In the genomic region with DNA sequence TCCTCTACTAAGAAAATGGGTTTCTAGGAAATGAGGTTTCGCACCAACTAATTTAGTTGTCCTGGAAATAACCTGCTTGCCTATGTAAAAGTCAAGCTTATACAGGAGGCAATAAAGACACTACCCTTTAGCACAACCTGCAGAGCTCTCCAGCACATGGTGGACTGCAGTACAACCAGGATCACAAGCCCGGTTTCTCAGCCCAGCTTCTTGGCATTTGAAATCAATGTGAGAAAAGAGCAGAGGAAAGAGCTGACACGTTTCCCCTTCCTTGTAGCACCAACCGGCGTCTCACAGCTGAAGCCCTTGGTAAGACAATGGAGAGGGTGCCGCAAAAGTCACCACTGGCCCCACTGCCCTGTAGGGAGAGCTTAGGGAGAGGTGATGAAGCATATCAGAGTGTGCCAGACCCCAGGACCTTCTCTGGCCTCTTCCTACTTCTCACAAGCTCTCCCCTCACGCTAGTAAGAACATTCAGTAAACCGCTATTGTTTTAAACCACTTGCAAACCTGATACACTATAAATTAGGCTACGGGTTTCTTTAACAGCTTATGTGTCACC, we compare ENCODE assay signal across 10 cellular contexts. TPM values are rescaled to one million over a fixed set of nuclear protein-coding genes. Genes with fewer than 3 reads are reported as not detected.
A peak's percentile ranks its signal among the peaks of the same experiment; 100 is the strongest.
DNase-seq lines count a peak whose midpoint lies in the region; ATAC-seq lines count a peak whose summit lies in the region.
"Had no signal": no experiment of that assay in that cellular context is flagged by ENCODE, and none has a peak within 500 bp of the region (broad histone marks: within the 10 kb centered on the region; RNA-seq: fewer than 3 reads in every experiment).

No MANE protein-coding gene starts in this region.

- ATAC-seq in stimulated activated effector memory CD8-positive, alpha-beta T cell treated with anti-CD3 and anti-CD28 coated beads, Interleukin-12 subunit alpha, Interleukin-12 subunit beta, amount 100 ng/mL, for 72 hours = peak; percentile 84

- H3K9me3 Mint-ChIP-seq in activated CD4-positive, alpha-beta T cell treated with anti-CD3 and anti-CD28 coated beads, Interleukin-2, amount 10 ng/mL, durations not matched to agents 7 days and 5 days = no peaks in the 10 kb centered on the region
- no peaks in the 10 kb centered on the region for H3K9me3 Mint-ChIP-seq in stimulated activated effector memory CD8-positive, alpha-beta T cell treated with anti-CD3 and anti-CD28 coated beads, Interleukin-12 subunit alpha, Interleukin-12 subunit beta, amount 100 ng/mL, for 72 hours
- H3K9me3 Mint-ChIP-seq: nephron had no signal

- H3K27ac Mint-ChIP-seq in activated CD4-positive, alpha-beta T cell treated with anti-CD3 and anti-CD28 coated beads, Interleukin-2, amount 10 ng/mL, durations not matched to agents 7 days and 5 days = peak overlapping the region; percentile 88
- peak overlapping the region; percentile 86 for H3K27ac Mint-ChIP-seq in stimulated activated effector memory CD8-positive, alpha-beta T cell treated with anti-CD3 and anti-CD28 coated beads, Interleukin-12 subunit alpha, Interleukin-12 subunit beta, amount 100 ng/mL, for 72 hours

- H3K4me3 Mint-ChIP-seq in activated CD4-positive, alpha-beta T cell treated with anti-CD3 and anti-CD28 coated beads, Interleukin-2, amount 10 ng/mL, durations not matched to agents 7 days and 5 days = peak overlapping the region; percentile 63
- peak overlapping the region; percentile 63 for H3K4me3 Mint-ChIP-seq in stimulated activated effector memory CD8-positive, alpha-beta T cell treated with anti-CD3 and anti-CD28 coated beads, Interleukin-12 subunit alpha, Interleukin-12 subunit beta, amount 100 ng/mL, for 72 hours
- H3K4me3 Mint-ChIP-seq: nephron had no signal

- peaks cover 71% of the 10 kb centered on the region for H3K4me1 Mint-ChIP-seq in activated CD4-positive, alpha-beta T cell treated with anti-CD3 and anti-CD28 coated beads, Interleukin-2, amount 10 ng/mL, durations not matched to agents 7 days and 5 days
- H3K4me1 Mint-ChIP-seq in stimulated activated effector memory CD8-positive, alpha-beta T cell treated with anti-CD3 and anti-CD28 coated beads, Interleukin-12 subunit alpha, Interleukin-12 subunit beta, amount 100 ng/mL, for 72 hours = peaks cover 29% of the 10 kb centered on the region

- no peaks in the 10 kb centered on the region for H3K27me3 Mint-ChIP-seq in activated CD4-positive, alpha-beta T cell treated with anti-CD3 and anti-CD28 coated beads, Interleukin-2, amount 10 ng/mL, durations not matched to agents 7 days and 5 days

- peaks cover 18% of the 10 kb centered on the region for H3K36me3 Mint-ChIP-seq in activated CD4-positive, alpha-beta T cell treated with anti-CD3 and anti-CD28 coated beads, Interleukin-2, amount 10 ng/mL, durations not matched to agents 7 days and 5 days (ENCODE audit: low read depth)
- H3K36me3 Mint-ChIP-seq in stimulated activated effector memory CD8-positive, alpha-beta T cell treated with anti-CD3 and anti-CD28 coated beads, Interleukin-12 subunit alpha, Interleukin-12 subunit beta, amount 100 ng/mL, for 72 hours = no peaks in the 10 kb centered on the region

- DNase-seq in activated CD4-positive, alpha-beta T cell treated with anti-CD3 and anti-CD28 coated beads, Interleukin-2, amount 10 ng/mL, durations not matched to agents 7 days and 5 days = no peak
- no peak for DNase-seq in activated CD4-positive, alpha-beta T cell treated with anti-CD3 and anti-CD28 coated beads for 48 hours
- peak; percentile 51 for DNase-seq in KG1 (lab: John Stamatoyannopoulos, UW)
- DNase-seq in dermis blood vessel endothelial cell = peak; percentile 95
- peak in 1 of 2 donors; percentile 62 for DNase-seq in stimulated activated effector memory CD8-positive, alpha-beta T cell treated with anti-CD3 and anti-CD28 coated beads, Interleukin-12 subunit alpha, Interleukin-12 subunit beta, amount 100 ng/mL, for 72 hours (ENCODE audit: low spot score in 2 of 2)
- no peak for DNase-seq in NCI-H1694 treated with DMSO at 0.1 percent for 48 hours (lab: John Stamatoyannopoulos, UW)
- no peak for DNase-seq in NCI-H510A treated with DMSO at 0.1 percent for 48 hours (lab: John Stamatoyannopoulos, UW)
- no peak for DNase-seq in A172 (ENCODE audit: low spot score)
- DNase-seq: activated CD4-positive, alpha-beta T cell treated with anti-CD3 and anti-CD28 coated beads, Interleukin-2, amount 50 U/mL, for 48 hours had no signal

- POLR2A ChIA-PET in activated CD4-positive, alpha-beta T cell treated with anti-CD3 and anti-CD28 coated beads, Interleukin-2, amount 10 ng/mL, durations not matched to agents 7 days and 5 days (lab: Charles Lee) = interaction anchor here (0.9 kb wide), 1 partner anchor 40 kb away, joined by 3 read pairs; no protein-coding TSS in a partner anchor

- CTCF ChIA-PET in activated CD4-positive, alpha-beta T cell treated with anti-CD3 and anti-CD28 coated beads, Interleukin-2, amount 10 ng/mL, durations not matched to agents 7 days and 5 days (lab: Charles Lee) = interaction anchor here (0.9 to 1.6 kb wide), 2 partner anchors 15 to 32 kb away, joined by 3 to 4 read pairs; no protein-coding TSS in a partner anchor

RNA-seq across cellular contexts. Expression of a gene that starts 8.6 kb away (rescaled TPM):
- total RNA-seq in activated CD4-positive, alpha-beta T cell treated with anti-CD3 and anti-CD28 coated beads, Interleukin-2, amount 10 ng/mL, durations not matched to agents 7 days and 5 days = 10 to 100 TPM; 54.2 to 64.4 TPM
- total RNA-seq in dermis blood vessel endothelial cell = 104 and 143 TPM in 2 replicates
- total RNA-seq in A172 (2014; rRNA removed; shearing (Covaris generic)) = 17.6 and 23.0 TPM in 2 replicates

Comparison
In these comparisons a context has a peak if more than half of its experiments do, and no peak if none do; other contexts are left out.
1. DNase-seq: peak in KG1 (single experiment) and dermis blood vessel endothelial cell (single experiment); none in activated CD4-positive, alpha-beta T cell treated with anti-CD3 and anti-CD28 coated beads, Interleukin-2, amount 10 ng/mL, durations not matched to agents 7 days and 5 days (single experiment), activated CD4-positive, alpha-beta T cell treated with anti-CD3 and anti-CD28 coated beads for 48 hours (single experiment), NCI-H1694 treated with DMSO at 0.1 percent for 48 hours (single experiment), NCI-H510A treated with DMSO at 0.1 percent for 48 hours (single experiment) and A172 (single experiment).